ENCODE assay signal across 1 cellular context in the genomic region with DNA sequence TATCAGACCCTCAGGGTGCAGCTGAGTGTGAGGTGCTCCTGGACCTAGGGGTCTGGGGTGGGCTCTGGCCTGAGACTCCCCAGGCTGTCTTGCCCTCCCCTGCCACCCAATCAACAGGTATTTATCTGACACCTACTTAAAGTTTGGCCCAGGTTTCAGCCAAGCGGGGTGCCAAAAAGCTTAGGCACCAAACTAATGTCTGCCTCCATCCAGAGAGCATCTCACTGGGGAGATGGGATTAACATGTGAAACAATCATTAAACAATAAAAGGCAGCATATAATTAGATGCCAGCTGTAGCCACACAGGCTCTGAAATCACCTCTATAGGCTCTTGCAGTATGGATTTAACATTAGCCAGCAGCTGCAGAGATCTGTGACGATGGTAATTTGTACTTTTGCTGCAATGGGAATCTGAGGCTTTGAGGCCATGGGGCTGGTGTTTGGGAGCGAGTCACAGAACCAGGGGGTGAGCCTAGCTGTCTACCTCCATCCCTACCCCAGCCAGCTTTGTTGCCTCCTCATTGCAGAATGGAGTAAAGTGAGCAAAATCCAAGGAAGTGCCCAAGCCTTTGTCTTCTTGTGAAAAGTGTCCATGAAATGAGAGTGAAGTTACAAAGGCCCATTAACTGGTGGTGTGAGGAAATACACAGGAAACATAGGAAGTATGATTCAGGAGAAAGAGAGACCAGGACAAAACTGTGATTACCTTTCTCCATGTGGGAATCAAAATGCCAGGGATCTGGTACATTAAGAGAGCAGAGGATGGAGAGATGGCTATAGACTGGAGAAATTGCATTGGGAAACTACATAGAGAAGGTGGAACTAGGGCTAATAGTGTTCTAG.
TF ChIP-seq lines count a peak whose summit lies in the region.

No MANE protein-coding gene starts in this region.

TF ChIP-seq in IMR-90, 13 proteins besides CTCF, POLR2A, EP300 and RAD21:
- TF ChIP-seq MXI1 (IDR thresholded peaks at IDR 0.05; ENCODE audit: borderline replicate concordance, low read depth, low read length) (no peak), CHD1 (IDR thresholded peaks at IDR 0.05; ENCODE audit: low read depth, low read length) (no peak), SMC3 (IDR thresholded peaks at IDR 0.05; ENCODE audit: low read depth, low read length) (no peak), RFX5 (IDR thresholded peaks at IDR 0.05; ENCODE audit: low read depth, low read length) (no peak), RCOR1 (IDR thresholded peaks at IDR 0.05; ENCODE audit: insufficient replicate concordance, low read length) (no peak), BHLHE40 (IDR thresholded peaks at IDR 0.05; ENCODE audit: low read depth, low read length) (no peak), CEBPB (IDR thresholded peaks at IDR 0.05; ENCODE audit: low read depth, low read length) (no peak), MAZ (IDR thresholded peaks at IDR 0.05; ENCODE audit: borderline replicate concordance, low read depth, low read length) (no peak), MAFK (IDR thresholded peaks at IDR 0.05; ENCODE audit: low read depth, low read length) (no peak), FOS (IDR thresholded peaks at IDR 0.05; ENCODE audit: low read depth, low read length) (no peak), NFE2L2 (IDR thresholded peaks at IDR 0.05; ENCODE audit: low read depth, low read length) (no peak)
- TF ChIP-seq, protein P1, sequence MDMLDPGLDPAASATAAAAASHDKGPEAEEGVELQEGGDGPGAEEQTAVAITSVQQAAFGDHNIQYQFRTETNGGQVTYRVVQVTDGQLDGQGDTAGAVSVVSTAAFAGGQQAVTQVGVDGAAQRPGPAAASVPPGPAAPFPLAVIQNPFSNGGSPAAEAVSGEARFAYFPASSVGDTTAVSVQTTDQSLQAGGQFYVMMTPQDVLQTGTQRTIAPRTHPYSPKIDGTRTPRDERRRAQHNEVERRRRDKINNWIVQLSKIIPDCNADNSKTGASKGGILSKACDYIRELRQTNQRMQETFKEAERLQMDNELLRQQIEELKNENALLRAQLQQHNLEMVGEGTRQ (IDR thresholded peaks at IDR 0.05; ENCODE audit: low read depth, low read length) = no peak
